In the genomic region with DNA sequence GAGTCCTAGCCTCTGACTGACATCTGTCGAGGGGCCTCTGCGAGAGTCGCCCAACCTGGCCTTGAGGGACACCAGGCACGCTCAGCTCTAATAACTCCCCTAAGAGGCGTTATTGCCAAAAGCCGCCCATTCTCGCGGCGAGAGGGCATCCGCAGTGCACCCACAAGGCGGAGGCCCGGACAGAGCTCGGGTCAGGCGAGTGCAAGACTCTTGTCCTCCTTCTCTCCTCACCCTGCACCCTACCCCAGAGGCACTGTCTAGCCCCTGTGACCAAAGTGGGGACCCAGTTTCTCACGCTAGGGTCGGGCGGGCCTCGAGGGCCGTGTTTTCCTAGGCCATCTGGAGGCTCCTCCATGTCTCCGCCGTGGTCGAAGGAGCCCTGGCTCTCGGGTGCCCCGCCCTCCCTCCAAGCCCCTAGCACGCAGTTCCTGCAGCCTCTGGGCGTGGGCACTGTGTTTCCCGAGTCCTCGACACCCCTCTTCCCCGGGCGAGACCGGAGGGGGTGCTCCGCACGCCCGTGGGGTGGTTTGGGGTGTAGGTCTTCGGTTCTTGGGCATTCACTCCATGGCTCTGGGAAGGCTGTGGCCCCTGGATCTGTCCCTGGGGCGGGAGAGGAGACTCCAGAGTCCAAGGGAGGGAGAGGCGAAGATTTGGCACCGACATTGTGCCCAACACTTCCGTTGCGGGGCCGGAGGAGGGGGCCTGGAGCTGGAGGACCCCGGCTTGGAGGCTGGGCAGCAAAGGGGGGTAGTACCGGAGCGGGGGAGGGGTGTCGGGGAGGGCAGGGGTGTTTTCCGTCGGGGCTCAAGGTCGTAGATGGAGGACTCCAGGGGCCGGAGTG, we compare ENCODE assay signal across 1 cellular context.
TF ChIP-seq lines count a peak whose summit lies in the region.

No MANE protein-coding gene starts in this region.

TF ChIP-seq in K562, 482 proteins besides CTCF, POLR2A, EP300 and RAD21:
- no peak for TF ChIP-seq TFAM (CRISPR knock-in tag; conservative IDR thresholded peaks at IDR 0.05)
- no peak for TF ChIP-seq CREB1 (IDR thresholded peaks at IDR 0.05)
- TF ChIP-seq CREB1 (CRISPR knock-in tag; IDR thresholded peaks at IDR 0.05): peak; percentile 6; the same call in 1 of the 2 replicates
- no peak for TF ChIP-seq ARHGAP35 (IDR thresholded peaks at IDR 0.05; ENCODE audit: partially characterized antibody)
TF ChIP-seq in K562: peak in this region for 1.
